Comparison of ENCODE assay signal across 8 cellular contexts in genomic region chr15:89197503-89197971, GRCh38.
DNase-seq lines count a peak whose midpoint lies in the region; ATAC-seq, FAIRE-seq and TF ChIP-seq lines count a peak whose summit lies in the region.

No MANE protein-coding gene starts in this region.

- DNase-seq in activated CD8-positive, alpha-beta memory T cell treated with anti-CD3 and anti-CD28 coated beads, Interleukin-2, amount 50 U/mL, for 48 hours: peak; percentile 60
- no peak for DNase-seq in activated CD8-positive, alpha-beta memory T cell treated with anti-CD3 and anti-CD28 coated beads for 24 hours
- peak in 54 of 58 donors; percentile 23 to 95 (median 73) for DNase-seq in anterior cingulate cortex (lab: John Stamatoyannopoulos, UW)
- DNase-seq in tibial artery: no peak
- no peak for DNase-seq in RCC 7860 (ENCODE audit: low spot score)
- DNase-seq in NK-92 (lab: John Stamatoyannopoulos, UW; ENCODE audit: unreplicated experiment): no peak

- intact Hi-C loops in tibial artery (cut with DNase I; ENCODE audit: low total_unique reads): no loop called here

- no peak for TF ChIP-seq CTCF in tibial artery (IDR thresholded peaks at IDR 0.05)

- H3K4me1 ChIP-seq in tibial artery: peaks cover 0 to 32% (median 5%) of the 10 kb centered on the region in 4 donors

- ATAC-seq in HG03039 (IDR thresholded peaks at IDR 0.05; ENCODE audit: unreplicated experiment): no peak

- H3K36me3 ChIP-seq in tibial artery: peaks cover 50 to 72% (median 67%) of the 10 kb centered on the region in 3 donors

- H3K9me3 ChIP-seq in tibial artery: no peaks in the 10 kb centered on the region

- H3K27me3 ChIP-seq in layer of hippocampus (ENCODE audit: control insufficient read depth, insufficient read depth, low read length) (no peaks in the 10 kb centered on the region), tibial artery (no peaks in the 10 kb centered on the region)

- FAIRE-seq in RCC 7860 (lab: Jason Lieb, UNC): no peak

- H3K27ac ChIP-seq in layer of hippocampus (ENCODE audit: low read depth, low read length) (peak overlapping the region; percentile 89), tibial artery (peak overlapping the region; percentile 57 to 58)

- no peak overlapping the region for H3K4me3 ChIP-seq in tibial artery

Comparison
In these comparisons a context has a peak if more than half of its experiments do, and no peak if none do; other contexts are left out.
1. DNase-seq: peak in activated CD8-positive, alpha-beta memory T cell treated with anti-CD3 and anti-CD28 coated beads, Interleukin-2, amount 50 U/mL, for 48 hours (single experiment) and anterior cingulate cortex (54 of 58); none in activated CD8-positive, alpha-beta memory T cell treated with anti-CD3 and anti-CD28 coated beads for 24 hours (single experiment), tibial artery (0 of 2), RCC 7860 (single experiment) and NK-92 (single experiment).